In the genomic region with DNA sequence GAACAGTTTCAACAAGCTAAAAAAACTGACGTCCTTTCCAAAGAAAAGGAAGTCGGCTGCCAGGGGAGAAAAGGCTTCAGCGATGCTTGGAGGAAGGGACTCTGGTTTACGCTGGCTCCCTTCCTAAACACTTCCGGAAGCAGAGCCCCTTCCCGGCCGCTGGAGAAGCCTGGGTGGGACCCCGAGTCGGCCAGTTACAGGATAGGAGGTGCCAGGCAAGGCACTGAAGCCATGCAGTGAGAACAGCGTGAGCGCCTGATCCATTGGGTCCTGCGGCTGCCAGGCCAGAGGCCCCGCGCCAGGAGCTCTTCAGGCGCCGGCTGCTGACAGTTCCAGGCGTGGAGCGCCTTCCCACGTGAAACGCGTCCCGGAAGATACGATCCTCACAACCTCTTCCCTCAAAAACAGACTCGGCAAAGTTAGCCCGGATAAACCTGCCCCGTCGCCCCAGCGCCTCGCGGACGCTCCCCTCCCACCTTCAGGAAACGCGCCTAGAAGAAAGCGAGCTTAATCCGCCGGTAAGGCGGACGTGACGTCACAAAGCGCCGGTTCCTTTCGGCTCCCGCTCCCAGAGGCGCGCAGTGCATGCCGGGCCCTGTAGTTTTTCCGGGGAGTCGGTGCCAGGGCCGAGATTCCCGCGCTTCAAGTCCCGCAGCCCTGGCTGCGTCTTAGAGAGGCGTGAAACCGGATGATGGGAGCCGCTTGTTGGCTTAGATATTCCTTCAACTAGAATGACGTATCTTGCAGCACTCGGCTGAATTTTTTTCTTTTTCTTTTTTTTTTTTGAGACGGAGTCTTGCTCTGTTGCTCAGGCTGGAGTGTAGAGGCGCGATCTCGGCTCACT, we compare ENCODE assay signal across 1 cellular context.
TF ChIP-seq lines count a peak whose summit lies in the region.

A gene with protein sequence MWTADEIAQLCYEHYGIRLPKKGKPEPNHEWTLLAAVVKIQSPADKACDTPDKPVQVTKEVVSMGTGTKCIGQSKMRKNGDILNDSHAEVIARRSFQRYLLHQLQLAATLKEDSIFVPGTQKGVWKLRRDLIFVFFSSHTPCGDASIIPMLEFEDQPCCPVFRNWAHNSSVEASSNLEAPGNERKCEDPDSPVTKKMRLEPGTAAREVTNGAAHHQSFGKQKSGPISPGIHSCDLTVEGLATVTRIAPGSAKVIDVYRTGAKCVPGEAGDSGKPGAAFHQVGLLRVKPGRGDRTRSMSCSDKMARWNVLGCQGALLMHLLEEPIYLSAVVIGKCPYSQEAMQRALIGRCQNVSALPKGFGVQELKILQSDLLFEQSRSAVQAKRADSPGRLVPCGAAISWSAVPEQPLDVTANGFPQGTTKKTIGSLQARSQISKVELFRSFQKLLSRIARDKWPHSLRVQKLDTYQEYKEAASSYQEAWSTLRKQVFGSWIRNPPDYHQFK (minus strand): TSS at position 520 of the 844 bp plus-strand sequence. CDS start 2,482 bp downstream, outside the sequence.

TF ChIP-seq in HepG2, 621 proteins besides CTCF, POLR2A, EP300 and RAD21 (continued from another document and continues in another):
- TF ChIP-seq, protein P1, sequence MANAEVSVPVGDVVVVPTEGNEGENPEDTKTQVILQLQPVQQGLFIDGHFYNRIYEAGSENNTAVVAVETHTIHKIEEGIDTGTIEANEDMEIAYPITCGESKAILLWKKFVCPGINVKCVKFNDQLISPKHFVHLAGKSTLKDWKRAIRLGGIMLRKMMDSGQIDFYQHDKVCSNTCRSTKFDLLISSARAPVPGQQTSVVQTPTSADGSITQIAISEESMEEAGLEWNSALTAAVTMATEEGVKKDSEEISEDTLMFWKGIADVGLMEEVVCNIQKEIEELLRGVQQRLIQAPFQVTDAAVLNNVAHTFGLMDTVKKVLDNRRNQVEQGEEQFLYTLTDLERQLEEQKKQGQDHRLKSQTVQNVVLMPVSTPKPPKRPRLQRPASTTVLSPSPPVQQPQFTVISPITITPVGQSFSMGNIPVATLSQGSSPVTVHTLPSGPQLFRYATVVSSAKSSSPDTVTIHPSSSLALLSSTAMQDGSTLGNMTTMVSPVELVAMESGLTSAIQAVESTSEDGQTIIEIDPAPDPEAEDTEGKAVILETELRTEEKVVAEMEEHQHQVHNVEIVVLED (CRISPR knock-in tag; IDR thresholded peaks at IDR 0.05; ENCODE audit: borderline replicate concordance) = peak; percentile 87
- no peak for TF ChIP-seq NFE2L1 (CRISPR knock-in tag; IDR thresholded peaks at IDR 0.05; ENCODE audit: borderline replicate concordance)
- 0 out of 2 replicates have a peak, but pooled peaks have one; percentile 76 for TF ChIP-seq XBP1 (CRISPR knock-in tag; IDR thresholded peaks at IDR 0.05)
- TF ChIP-seq, protein P2, sequence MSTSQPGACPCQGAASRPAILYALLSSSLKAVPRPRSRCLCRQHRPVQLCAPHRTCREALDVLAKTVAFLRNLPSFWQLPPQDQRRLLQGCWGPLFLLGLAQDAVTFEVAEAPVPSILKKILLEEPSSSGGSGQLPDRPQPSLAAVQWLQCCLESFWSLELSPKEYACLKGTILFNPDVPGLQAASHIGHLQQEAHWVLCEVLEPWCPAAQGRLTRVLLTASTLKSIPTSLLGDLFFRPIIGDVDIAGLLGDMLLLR (CRISPR knock-in tag; IDR thresholded peaks at IDR 0.05) = peak; percentile 75; the same call in 1 of the 2 replicates
- TF ChIP-seq ZMYM2 (CRISPR knock-in tag; IDR thresholded peaks at IDR 0.05) = peak; percentile 62; the same call in 1 of the 2 replicates
- TF ChIP-seq ZNF615 (CRISPR knock-in tag; IDR thresholded peaks at IDR 0.05; ENCODE audit: borderline replicate concordance) = no peak
- peak; percentile 79; the same call in 1 of the 2 replicates for TF ChIP-seq KLF11 (CRISPR knock-in tag; IDR thresholded peaks at IDR 0.05)
- no peak for TF ChIP-seq MBNL3 (CRISPR knock-in tag; conservative IDR thresholded peaks at IDR 0.05)
- TF ChIP-seq ZNF121 (CRISPR knock-in tag; IDR thresholded peaks at IDR 0.05) = peak; percentile 85; the same call in 1 of the 2 replicates
- TF ChIP-seq ZNF552 (CRISPR knock-in tag; IDR thresholded peaks at IDR 0.05; ENCODE audit: borderline replicate concordance) = peak; percentile 86; the same call in 1 of the 2 replicates
- TF ChIP-seq ZNF772 (CRISPR knock-in tag; IDR thresholded peaks at IDR 0.05) = peak; percentile 82
- peak; percentile 66; the same call in 1 of the 2 replicates for TF ChIP-seq MED1 (CRISPR knock-in tag; IDR thresholded peaks at IDR 0.05)
- TF ChIP-seq, protein P3, sequence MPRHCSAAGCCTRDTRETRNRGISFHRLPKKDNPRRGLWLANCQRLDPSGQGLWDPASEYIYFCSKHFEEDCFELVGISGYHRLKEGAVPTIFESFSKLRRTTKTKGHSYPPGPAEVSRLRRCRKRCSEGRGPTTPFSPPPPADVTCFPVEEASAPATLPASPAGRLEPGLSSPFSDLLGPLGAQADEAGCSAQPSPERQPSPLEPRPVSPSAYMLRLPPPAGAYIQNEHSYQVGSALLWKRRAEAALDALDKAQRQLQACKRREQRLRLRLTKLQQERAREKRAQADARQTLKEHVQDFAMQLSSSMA (CRISPR knock-in tag; IDR thresholded peaks at IDR 0.05) = peak; percentile 61; the same call in 1 of the 2 replicates
- peak; percentile 85 for TF ChIP-seq CBX1 (IDR thresholded peaks at IDR 0.05; ENCODE audit: low read depth)
- TF ChIP-seq, protein P4, sequence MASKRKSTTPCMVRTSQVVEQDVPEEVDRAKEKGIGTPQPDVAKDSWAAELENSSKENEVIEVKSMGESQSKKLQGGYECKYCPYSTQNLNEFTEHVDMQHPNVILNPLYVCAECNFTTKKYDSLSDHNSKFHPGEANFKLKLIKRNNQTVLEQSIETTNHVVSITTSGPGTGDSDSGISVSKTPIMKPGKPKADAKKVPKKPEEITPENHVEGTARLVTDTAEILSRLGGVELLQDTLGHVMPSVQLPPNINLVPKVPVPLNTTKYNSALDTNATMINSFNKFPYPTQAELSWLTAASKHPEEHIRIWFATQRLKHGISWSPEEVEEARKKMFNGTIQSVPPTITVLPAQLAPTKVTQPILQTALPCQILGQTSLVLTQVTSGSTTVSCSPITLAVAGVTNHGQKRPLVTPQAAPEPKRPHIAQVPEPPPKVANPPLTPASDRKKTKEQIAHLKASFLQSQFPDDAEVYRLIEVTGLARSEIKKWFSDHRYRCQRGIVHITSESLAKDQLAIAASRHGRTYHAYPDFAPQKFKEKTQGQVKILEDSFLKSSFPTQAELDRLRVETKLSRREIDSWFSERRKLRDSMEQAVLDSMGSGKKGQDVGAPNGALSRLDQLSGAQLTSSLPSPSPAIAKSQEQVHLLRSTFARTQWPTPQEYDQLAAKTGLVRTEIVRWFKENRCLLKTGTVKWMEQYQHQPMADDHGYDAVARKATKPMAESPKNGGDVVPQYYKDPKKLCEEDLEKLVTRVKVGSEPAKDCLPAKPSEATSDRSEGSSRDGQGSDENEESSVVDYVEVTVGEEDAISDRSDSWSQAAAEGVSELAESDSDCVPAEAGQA (IDR thresholded peaks at IDR 0.05; ENCODE audit: low read depth) = peak; percentile 97
- TF ChIP-seq, protein P4 (CRISPR knock-in tag; IDR thresholded peaks at IDR 0.05; ENCODE audit: borderline replicate concordance) = no peak
- peak; percentile 89 for TF ChIP-seq SUZ12 (IDR thresholded peaks at IDR 0.05; ENCODE audit: low read depth, low read length)
- peak; percentile 51 for TF ChIP-seq U2AF1 (optimal IDR thresholded peaks at IDR 0.05; ENCODE audit: low read depth, low read length)
- TF ChIP-seq ZNF430 (CRISPR knock-in tag; IDR thresholded peaks at IDR 0.05) = peak; percentile 95
- TF ChIP-seq ZNF776 (CRISPR knock-in tag; IDR thresholded peaks at IDR 0.05) = peak; percentile 81; the same call in 1 of the 2 replicates
- TF ChIP-seq, protein P5, sequence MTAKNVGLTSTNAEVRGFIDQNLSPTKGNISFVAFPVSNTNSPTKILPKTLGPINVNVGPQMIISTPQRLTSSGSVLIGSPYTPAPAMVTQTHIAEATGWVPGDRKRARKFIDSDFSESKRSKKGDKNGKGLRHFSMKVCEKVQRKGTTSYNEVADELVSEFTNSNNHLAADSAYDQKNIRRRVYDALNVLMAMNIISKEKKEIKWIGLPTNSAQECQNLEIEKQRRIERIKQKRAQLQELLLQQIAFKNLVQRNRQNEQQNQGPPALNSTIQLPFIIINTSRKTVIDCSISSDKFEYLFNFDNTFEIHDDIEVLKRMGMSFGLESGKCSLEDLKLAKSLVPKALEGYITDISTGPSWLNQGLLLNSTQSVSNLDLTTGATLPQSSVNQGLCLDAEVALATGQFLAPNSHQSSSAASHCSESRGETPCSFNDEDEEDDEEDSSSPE (CRISPR knock-in tag; IDR thresholded peaks at IDR 0.05) = peak; percentile 99
- TF ChIP-seq PPARG (CRISPR knock-in tag; conservative IDR thresholded peaks at IDR 0.05) = 0 out of 2 replicates have a peak, but pooled peaks have one; percentile 25
- TF ChIP-seq ZNF224 (CRISPR knock-in tag; IDR thresholded peaks at IDR 0.05) = peak; percentile 39; the same call in 1 of the 2 replicates
- no peak for TF ChIP-seq ISX (CRISPR knock-in tag; conservative IDR thresholded peaks at IDR 0.05)
- TF ChIP-seq ZNF3 (CRISPR knock-in tag; IDR thresholded peaks at IDR 0.05) = peak; percentile 25; the same call in 1 of the 2 replicates
- TF ChIP-seq ZNF777 (CRISPR knock-in tag; IDR thresholded peaks at IDR 0.05) = peak; percentile 55
- TF ChIP-seq GATA4 (IDR thresholded peaks at IDR 0.05; ENCODE audit: borderline replicate concordance, low read depth) = no peak; the same call in 1 of the 2 replicates
- TF ChIP-seq, protein P6, sequence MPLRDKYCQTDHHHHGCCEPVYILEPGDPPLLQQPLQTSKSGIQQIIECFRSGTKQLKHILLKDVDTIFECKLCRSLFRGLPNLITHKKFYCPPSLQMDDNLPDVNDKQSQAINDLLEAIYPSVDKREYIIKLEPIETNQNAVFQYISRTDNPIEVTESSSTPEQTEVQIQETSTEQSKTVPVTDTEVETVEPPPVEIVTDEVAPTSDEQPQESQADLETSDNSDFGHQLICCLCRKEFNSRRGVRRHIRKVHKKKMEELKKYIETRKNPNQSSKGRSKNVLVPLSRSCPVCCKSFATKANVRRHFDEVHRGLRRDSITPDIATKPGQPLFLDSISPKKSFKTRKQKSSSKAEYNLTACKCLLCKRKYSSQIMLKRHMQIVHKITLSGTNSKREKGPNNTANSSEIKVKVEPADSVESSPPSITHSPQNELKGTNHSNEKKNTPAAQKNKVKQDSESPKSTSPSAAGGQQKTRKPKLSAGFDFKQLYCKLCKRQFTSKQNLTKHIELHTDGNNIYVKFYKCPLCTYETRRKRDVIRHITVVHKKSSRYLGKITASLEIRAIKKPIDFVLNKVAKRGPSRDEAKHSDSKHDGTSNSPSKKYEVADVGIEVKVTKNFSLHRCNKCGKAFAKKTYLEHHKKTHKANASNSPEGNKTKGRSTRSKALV (CRISPR knock-in tag; IDR thresholded peaks at IDR 0.05) = peak; percentile 48; the same call in 1 of the 2 replicates
- TF ChIP-seq, protein P7, sequence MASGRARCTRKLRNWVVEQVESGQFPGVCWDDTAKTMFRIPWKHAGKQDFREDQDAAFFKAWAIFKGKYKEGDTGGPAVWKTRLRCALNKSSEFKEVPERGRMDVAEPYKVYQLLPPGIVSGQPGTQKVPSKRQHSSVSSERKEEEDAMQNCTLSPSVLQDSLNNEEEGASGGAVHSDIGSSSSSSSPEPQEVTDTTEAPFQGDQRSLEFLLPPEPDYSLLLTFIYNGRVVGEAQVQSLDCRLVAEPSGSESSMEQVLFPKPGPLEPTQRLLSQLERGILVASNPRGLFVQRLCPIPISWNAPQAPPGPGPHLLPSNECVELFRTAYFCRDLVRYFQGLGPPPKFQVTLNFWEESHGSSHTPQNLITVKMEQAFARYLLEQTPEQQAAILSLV (CRISPR knock-in tag; IDR thresholded peaks at IDR 0.05; ENCODE audit: borderline replicate concordance) = peak; percentile 75; the same call in 1 of the 2 replicates
- no peak for TF ChIP-seq ZNF616 (CRISPR knock-in tag; IDR thresholded peaks at IDR 0.05; ENCODE audit: low read depth)
- TF ChIP-seq MAZ (IDR thresholded peaks at IDR 0.05; ENCODE audit: borderline replicate concordance, low read depth, low read length) = peak; percentile 59; the same call in 1 of the 2 replicates
- TF ChIP-seq MAZ (CRISPR knock-in tag; IDR thresholded peaks at IDR 0.05; ENCODE audit: low read depth) = peak; percentile 46; the same call in 1 of the 2 replicates
- 0 out of 2 replicates have a peak, but pooled peaks have one; percentile 18 for TF ChIP-seq STAT5B (CRISPR knock-in tag; IDR thresholded peaks at IDR 0.05)
- TF ChIP-seq, protein P8, sequence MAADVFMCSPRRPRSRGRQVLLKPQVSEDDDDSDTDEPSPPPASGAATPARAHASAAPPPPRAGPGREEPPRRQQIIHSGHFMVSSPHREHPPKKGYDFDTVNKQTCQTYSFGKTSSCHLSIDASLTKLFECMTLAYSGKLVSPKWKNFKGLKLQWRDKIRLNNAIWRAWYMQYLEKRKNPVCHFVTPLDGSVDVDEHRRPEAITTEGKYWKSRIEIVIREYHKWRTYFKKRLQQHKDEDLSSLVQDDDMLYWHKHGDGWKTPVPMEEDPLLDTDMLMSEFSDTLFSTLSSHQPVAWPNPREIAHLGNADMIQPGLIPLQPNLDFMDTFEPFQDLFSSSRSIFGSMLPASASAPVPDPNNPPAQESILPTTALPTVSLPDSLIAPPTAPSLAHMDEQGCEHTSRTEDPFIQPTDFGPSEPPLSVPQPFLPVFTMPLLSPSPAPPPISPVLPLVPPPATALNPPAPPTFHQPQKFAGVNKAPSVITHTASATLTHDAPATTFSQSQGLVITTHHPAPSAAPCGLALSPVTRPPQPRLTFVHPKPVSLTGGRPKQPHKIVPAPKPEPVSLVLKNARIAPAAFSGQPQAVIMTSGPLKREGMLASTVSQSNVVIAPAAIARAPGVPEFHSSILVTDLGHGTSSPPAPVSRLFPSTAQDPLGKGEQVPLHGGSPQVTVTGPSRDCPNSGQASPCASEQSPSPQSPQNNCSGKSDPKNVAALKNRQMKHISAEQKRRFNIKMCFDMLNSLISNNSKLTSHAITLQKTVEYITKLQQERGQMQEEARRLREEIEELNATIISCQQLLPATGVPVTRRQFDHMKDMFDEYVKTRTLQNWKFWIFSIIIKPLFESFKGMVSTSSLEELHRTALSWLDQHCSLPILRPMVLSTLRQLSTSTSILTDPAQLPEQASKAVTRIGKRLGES (CRISPR knock-in tag; IDR thresholded peaks at IDR 0.05; ENCODE audit: borderline replicate concordance) = no peak
